14 cellular contexts compared by ENCODE assay signal in the genomic region with DNA sequence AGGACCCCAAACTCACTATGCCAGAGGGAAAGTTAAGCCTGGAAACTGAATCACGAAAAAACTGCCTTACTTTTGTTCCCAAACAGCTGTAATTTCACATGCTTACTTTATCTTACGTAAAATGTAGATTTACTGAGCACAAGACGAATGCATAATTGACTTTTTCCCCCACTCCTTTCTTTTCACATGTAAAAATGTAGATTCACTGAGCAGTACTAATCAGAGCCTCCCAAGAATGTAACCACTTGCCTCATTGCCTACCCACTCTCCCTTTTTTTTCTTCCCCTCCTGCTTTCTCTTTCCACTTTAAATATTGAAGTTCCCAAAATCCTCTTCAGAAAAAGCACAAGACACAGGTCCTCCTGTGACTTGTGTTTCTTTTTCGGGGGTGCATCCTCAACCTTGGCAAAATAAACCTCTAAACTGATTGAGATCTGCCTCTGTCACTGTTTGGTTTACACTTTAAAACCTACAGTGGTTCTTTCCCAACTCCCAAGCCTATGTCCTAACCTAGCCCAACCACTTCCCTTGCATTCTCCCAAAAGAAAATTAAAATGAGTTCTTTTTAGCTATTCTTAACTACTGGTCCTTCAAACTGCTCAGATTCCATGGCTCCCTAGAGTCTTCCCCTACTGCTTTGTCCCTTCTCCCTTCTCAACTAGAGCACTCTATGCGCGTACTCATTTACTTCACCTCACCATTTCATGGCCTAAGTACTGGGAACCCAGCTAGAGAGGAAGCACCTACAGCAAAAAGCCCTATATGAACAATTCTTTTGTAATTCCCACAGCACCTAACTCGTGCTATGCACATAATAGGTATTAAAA.
DNase-seq lines count a peak whose midpoint lies in the region; ATAC-seq and TF ChIP-seq lines count a peak whose summit lies in the region.
"Had no signal": no experiment of that assay in that cellular context is flagged by ENCODE, and none has a peak within 500 bp of the region (broad histone marks: within the 10 kb centered on the region; RNA-seq: fewer than 3 reads in every experiment).

No MANE protein-coding gene starts in this region.

- H3K9ac ChIP-seq in Karpas-422 (ENCODE audit: low read length), result no peak overlapping the region

- peaks cover 97% of the 10 kb centered on the region for H3K79me2 ChIP-seq in Karpas-422 (ENCODE audit: low read length)

- POLR2A ChIA-PET in CD8-positive, alpha-beta T cell (lab: Charles Lee), result interaction anchor here (1.1 kb wide), 1 partner anchor 17 kb away, joined by 3 read pairs; no protein-coding TSS in a partner anchor

- H4K20me1 ChIP-seq in Karpas-422 (ENCODE audit: insufficient read depth, low read depth, low read length), result no peaks in the 10 kb centered on the region

- H3K36me3 ChIP-seq in CD8-positive, alpha-beta T cell (ENCODE audit: insufficient read depth, low read length), result no peaks in the 10 kb centered on the region
- H3K36me3 ChIP-seq in Karpas-422 (ENCODE audit: insufficient read depth, low read length), result peaks cover 51% of the 10 kb centered on the region
- peaks cover 33% of the 10 kb centered on the region for H3K36me3 ChIP-seq in neutrophil

- H3K4me1 Mint-ChIP-seq in CD8-positive, alpha-beta T cell (ENCODE audit: low read depth), result peaks cover 78% of the 10 kb centered on the region
- H3K4me1 Mint-ChIP-seq in effector memory CD8-positive, alpha-beta T cell (ENCODE audit: low read depth in 2 of 2), result peaks cover 61 to 77% of the 10 kb centered on the region in 2 donors

- no peak overlapping the region for H3K4me2 ChIP-seq in Karpas-422 (ENCODE audit: low read depth, low read length, poor library complexity, severe bottlenecking)

- H3K4me3 ChIP-seq in CD8-positive, alpha-beta T cell (ENCODE audit: low read depth, low read length), result no peak overlapping the region
- H3K4me3 ChIP-seq in Karpas-422 (ENCODE audit: low read length) (no peak overlapping the region), neutrophil (ENCODE audit: low read depth in 1 of 2, low read length in 1 of 2) (no peak overlapping the region)

- no peak overlapping the region for H2AFZ ChIP-seq in Karpas-422 (ENCODE audit: low read length)

- no peak for ATAC-seq in CD8-positive, alpha-beta T cell
- ATAC-seq in effector memory CD8-positive, alpha-beta T cell (replicated peaks), result peak; percentile 4
- ATAC-seq in HG02763 (IDR thresholded peaks at IDR 0.05; ENCODE audit: unreplicated experiment), result no peak

- no peaks in the 10 kb centered on the region for H3K9me3 ChIP-seq in CD8-positive, alpha-beta T cell (ENCODE audit: low read length)
- H3K9me3 ChIP-seq in Karpas-422 (ENCODE audit: low read length) (no peaks in the 10 kb centered on the region), neutrophil (no peaks in the 10 kb centered on the region)

- H3K36me3 Mint-ChIP-seq in CD8-positive, alpha-beta T cell, result peaks cover 67% of the 10 kb centered on the region
- no peaks in the 10 kb centered on the region for H3K36me3 Mint-ChIP-seq in effector memory CD8-positive, alpha-beta T cell (ENCODE audit: insufficient read depth)

- intact Hi-C loops in CD8-positive, alpha-beta T cell (cut with DNase I, micrococcal nuclease), result no loop called here

- no peaks in the 10 kb centered on the region for H3K27me3 Mint-ChIP-seq in CD8-positive, alpha-beta T cell (ENCODE audit: low read depth)
- no peaks in the 10 kb centered on the region for H3K27me3 Mint-ChIP-seq in effector memory CD8-positive, alpha-beta T cell

- peaks cover 53% of the 10 kb centered on the region for H3K4me1 ChIP-seq in CD8-positive, alpha-beta T cell (ENCODE audit: insufficient read depth, low read length)
- H3K4me1 ChIP-seq in Karpas-422 (ENCODE audit: low read length) (peaks cover 44% of the 10 kb centered on the region), neutrophil (ENCODE audit: control insufficient read depth in 1 of 2, insufficient read depth in 1 of 2, low read depth in 1 of 2, low read length in 1 of 2) (peaks cover 7 to 15% of the 10 kb centered on the region in 2 experiments)

- TF ChIP-seq CTCF in CD8-positive, alpha-beta T cell (IDR thresholded peaks at IDR 0.05), result no peak
- TF ChIP-seq CTCF in neutrophil (IDR thresholded peaks at IDR 0.05), result no peak

- no peak overlapping the region for H3K27ac ChIP-seq in CD8-positive, alpha-beta T cell (ENCODE audit: low read depth, low read length)
- H3K27ac ChIP-seq in Karpas-422 (ENCODE audit: low read length), result 0 out of 2 replicates have a peak overlapping the region, but pooled peaks have one; percentile 10
- peak overlapping the region; percentile 16 for H3K27ac ChIP-seq in neutrophil

- DNase-seq in CD8-positive, alpha-beta T cell, result no peak
- DNase-seq in Karpas-422 (no peak), AG08395 (ENCODE audit: low spot score) (no peak), HPDE6-E6E7 (ENCODE audit: extremely low spot score) (no peak)
- DNase-seq in effector memory CD8-positive, alpha-beta T cell, result no peak
- DNase-seq in activated CD4-positive, alpha-beta T cell treated with anti-CD3 and anti-CD28 coated beads, Interleukin-2, amount 50 U/mL, for 4 hours, result no peak
- DNase-seq: aorta; NCI-H1092; NCI-H446; stimulated activated CD4-positive, alpha-beta T cell treated with anti-CD3 and anti-CD28 coated beads, Interleukin-2, amount 100 ng/mL, for 48 hours; stimulated activated naive CD8-positive, alpha-beta T cell treated with anti-CD3 and anti-CD28 coated beads, Interleukin-15, Interleukin-2, amounts not matched to agents 100 U/mL and 50 U/mL, for 24 hours had no signal

- CTCF ChIA-PET in CD8-positive, alpha-beta T cell (lab: Charles Lee), result no interaction called here

- H3K9me2 ChIP-seq in Karpas-422 (replicated peaks; ENCODE audit: insufficient read depth, low read length), result no peaks in the 10 kb centered on the region

- H3K4me3 Mint-ChIP-seq in CD8-positive, alpha-beta T cell, result peak overlapping the region; percentile 30
- peak overlapping the region; percentile 33 to 67 for H3K4me3 Mint-ChIP-seq in effector memory CD8-positive, alpha-beta T cell
- H3K4me3 Mint-ChIP-seq: CD14-positive monocyte had no signal

- H3K27me3 ChIP-seq in CD8-positive, alpha-beta T cell (ENCODE audit: insufficient read depth, low read length), result no peaks in the 10 kb centered on the region
- H3K27me3 ChIP-seq in Karpas-422 (ENCODE audit: low read length) (no peaks in the 10 kb centered on the region), neutrophil (no peaks in the 10 kb centered on the region)

- peak overlapping the region; percentile 42 for H3K27ac Mint-ChIP-seq in CD8-positive, alpha-beta T cell
- peak overlapping the region; percentile 69 to 71 for H3K27ac Mint-ChIP-seq in effector memory CD8-positive, alpha-beta T cell

- no peaks in the 10 kb centered on the region for H3K9me3 Mint-ChIP-seq in CD8-positive, alpha-beta T cell
- no peaks in the 10 kb centered on the region for H3K9me3 Mint-ChIP-seq in effector memory CD8-positive, alpha-beta T cell
